In genomic region chr7:111232249-111233084, GRCh38 we compare ENCODE assay signal across 9 cellular contexts.
DNase-seq lines count a peak whose midpoint lies in the region; ATAC-seq, FAIRE-seq and TF ChIP-seq lines count a peak whose summit lies in the region.
"Had no signal": no experiment of that assay in that cellular context is flagged by ENCODE, and none has a peak within 500 bp of the region (broad histone marks: within the 10 kb centered on the region; RNA-seq: fewer than 3 reads in every experiment).

No MANE protein-coding gene starts in this region.

- POLR2A ChIA-PET in endothelial cell of umbilical vein (lab: Charles Lee) = no interaction called here

- in situ Hi-C loops in gastrocnemius medialis (cut with MboI; ENCODE audit: low sequenced_read_pairs in 4 of 4) = no loop called here

- H3K27ac Mint-ChIP-seq in Calu3 (ENCODE audit: unreplicated experiment) (peak overlapping the region; percentile 90), progenitor cell of endocrine pancreas (no peak overlapping the region)

- FAIRE-seq in endothelial cell of umbilical vein (lab: Jason Lieb, UNC) = peak; percentile 53

- no peaks in the 10 kb centered on the region for H3K9me1 ChIP-seq in endothelial cell of umbilical vein (replicated peaks; ENCODE audit: control insufficient read depth, extremely low read depth, insufficient read depth, low read length)

- dilution Hi-C loops in endothelial cell of umbilical vein (cut with MboI; ENCODE audit: extremely low pct_ligation_motif_present, low sequenced_read_pairs) = no loop called here

- no peak overlapping the region for H3K9ac ChIP-seq in endothelial cell of umbilical vein (replicated peaks; ENCODE audit: extremely low read depth, insufficient read depth, low read length)

- peak; percentile 87 for ATAC-seq in GM21529 (IDR thresholded peaks at IDR 0.05; ENCODE audit: unreplicated experiment)
- no peak for ATAC-seq in gastrocnemius medialis

- no peaks in the 10 kb centered on the region for H3K79me2 ChIP-seq in endothelial cell of umbilical vein (ENCODE audit: control insufficient read depth, insufficient read depth, low read length)

- no TSS peak for BruUV-seq in Calu3 (replicated peaks; lab: Mats Ljungman, UMichigan)
- BruUV-seq in endothelial cell of umbilical vein (replicated peaks; lab: Mats Ljungman, UMichigan) = no TSS peak

- H4K20me1 ChIP-seq in endothelial cell of umbilical vein (replicated peaks; ENCODE audit: control insufficient read depth, extremely low read depth, insufficient read depth, low read length) = no peaks in the 10 kb centered on the region

- DNase-seq in Calu3 (no peak), HS-5 (ENCODE audit: low read depth) (peak; percentile 49), endothelial cell of umbilical vein (ENCODE audit: low read depth, low spot score) (peak; percentile 76), gastrocnemius medialis (no peak), progenitor cell of endocrine pancreas (ENCODE audit: low spot score, unreplicated experiment) (no peak), cerebellum (ENCODE audit: low spot score) (no peak), right atrium auricular region (ENCODE audit: low spot score) (no peak)

- CTCF ChIA-PET in Calu3 (lab: Charles Lee) (interaction anchor here (0.7 to 1.1 kb wide), 3 partner anchors 10 to 34 kb away, joined by 3 to 4 read pairs (median 3); no protein-coding TSS in a partner anchor), endothelial cell of umbilical vein (lab: Charles Lee) (interaction anchor here (0.9 to 1.1 kb wide), 2 partner anchors 9 to 29 kb away, joined by 3 read pairs; no protein-coding TSS in a partner anchor)

- H3K9me3 ChIP-seq in endothelial cell of umbilical vein (replicated peaks; ENCODE audit: control insufficient read depth, insufficient read depth, low read length) (no peaks in the 10 kb centered on the region), gastrocnemius medialis (no peaks in the 10 kb centered on the region), right atrium auricular region (no peaks in the 10 kb centered on the region)

- H3K27me3 Mint-ChIP-seq in Calu3 (ENCODE audit: unreplicated experiment) (no peaks in the 10 kb centered on the region), progenitor cell of endocrine pancreas (no peaks in the 10 kb centered on the region)

- H3K4me3 ChIP-seq in endothelial cell of umbilical vein (replicated peaks in 1 of 3; ENCODE audit: insufficient read depth in 1 of 3, low read depth in 1 of 3, low read length in 3 of 3) (no peak overlapping the region), gastrocnemius medialis (no peak overlapping the region), right atrium auricular region (no peak overlapping the region)

- TF ChIP-seq CTCF in Calu3 (IDR thresholded peaks at IDR 0.05; ENCODE audit: unreplicated experiment) = no peak
- TF ChIP-seq CTCF in endothelial cell of umbilical vein (IDR thresholded peaks at IDR 0.05; ENCODE audit: extremely low read depth in 1 of 2, insufficient read depth in 1 of 2, low read depth in 1 of 2, low read length in 2 of 2) = no peak
- TF ChIP-seq CTCF in gastrocnemius medialis (IDR thresholded peaks at IDR 0.05 in 4 of 5, conservative IDR thresholded peaks at IDR 0.05 in 1 of 5) = no peak
- TF ChIP-seq CTCF in progenitor cell of endocrine pancreas (IDR thresholded peaks at IDR 0.05; ENCODE audit: unreplicated experiment) = no peak
- TF ChIP-seq CTCF in right atrium auricular region (IDR thresholded peaks at IDR 0.05) = no peak

- H3K36me3 Mint-ChIP-seq in Calu3 (ENCODE audit: insufficient read depth, unreplicated experiment) = peaks cover 5% of the 10 kb centered on the region
- no peaks in the 10 kb centered on the region for H3K36me3 Mint-ChIP-seq in progenitor cell of endocrine pancreas (ENCODE audit: insufficient read depth)

- peak overlapping the region; percentile 80 for H3K4me2 ChIP-seq in endothelial cell of umbilical vein (ENCODE audit: insufficient read depth, low read length)

- intact Hi-C loops in Calu3 (cut with micrococcal nuclease; ENCODE audit: unreplicated experiment) (loop anchor here (2.0 to 5.0 kb wide), 2 partner anchors 34 to 130 kb away; no protein-coding TSS in a partner anchor), endothelial cell of umbilical vein (cut with micrococcal nuclease) (no loop called here), gastrocnemius medialis (cut with DNase I; ENCODE audit: low total_unique reads) (no loop called here)

- H3K36me3 ChIP-seq in endothelial cell of umbilical vein (ENCODE audit: control insufficient read depth in 2 of 2, extremely low read depth in 1 of 2, insufficient read depth in 2 of 2, low read length in 2 of 2) = no peaks in the 10 kb centered on the region
- no peaks in the 10 kb centered on the region for H3K36me3 ChIP-seq in gastrocnemius medialis
- H3K36me3 ChIP-seq in right atrium auricular region = no peaks in the 10 kb centered on the region

- H3K4me3 Mint-ChIP-seq in Calu3 (ENCODE audit: low read depth, unreplicated experiment) (peak overlapping the region; percentile 63), progenitor cell of endocrine pancreas (ENCODE audit: low read depth) (no peak overlapping the region)
- H3K4me3 Mint-ChIP-seq: neural crest cell had no signal

- peaks cover 27% of the 10 kb centered on the region for H3K4me1 Mint-ChIP-seq in Calu3 (ENCODE audit: low read depth, unreplicated experiment)
- H3K4me1 Mint-ChIP-seq in progenitor cell of endocrine pancreas (ENCODE audit: low read depth) = peaks cover 13% of the 10 kb centered on the region
- H3K4me1 Mint-ChIP-seq: neural crest cell had no signal

- H3K9me3 Mint-ChIP-seq in Calu3 (ENCODE audit: low read depth, unreplicated experiment) (peaks cover 3% of the 10 kb centered on the region), progenitor cell of endocrine pancreas (ENCODE audit: low read depth) (no peaks in the 10 kb centered on the region)

- peak overlapping the region; percentile 44 for H2AFZ ChIP-seq in endothelial cell of umbilical vein (ENCODE audit: low read depth, low read length)

- TF ChIP-seq POLR2A in endothelial cell of umbilical vein (IDR thresholded peaks at IDR 0.05; ENCODE audit: low read depth, low read length) (no peak), gastrocnemius medialis (IDR thresholded peaks at IDR 0.05) (no peak)

- peak overlapping the region; percentile 18 for H3K27ac ChIP-seq in endothelial cell of umbilical vein (ENCODE audit: insufficient read depth, low read depth, low read length)
- H3K27ac ChIP-seq in gastrocnemius medialis = no peak overlapping the region
- no peak overlapping the region for H3K27ac ChIP-seq in right atrium auricular region

- H3K4me1 ChIP-seq in endothelial cell of umbilical vein (ENCODE audit: control insufficient read depth, extremely low read depth, insufficient read depth, low read length) = peaks cover 16% of the 10 kb centered on the region
- peaks cover 0 to 2% of the 10 kb centered on the region in 2 donors for H3K4me1 ChIP-seq in gastrocnemius medialis
- no peaks in the 10 kb centered on the region for H3K4me1 ChIP-seq in right atrium auricular region

- no peaks in the 10 kb centered on the region for H3K27me3 ChIP-seq in endothelial cell of umbilical vein (ENCODE audit: control insufficient read depth in 2 of 2, insufficient read depth in 2 of 2, low read length in 2 of 2)
- H3K27me3 ChIP-seq in gastrocnemius medialis = no peaks in the 10 kb centered on the region
- no peaks in the 10 kb centered on the region for H3K27me3 ChIP-seq in right atrium auricular region

TF ChIP-seq in endothelial cell of umbilical vein, 7 proteins besides CTCF, POLR2A, EP300 and RAD21:
- TF ChIP-seq POLR2AphosphoS5 (IDR thresholded peaks at IDR 0.05; ENCODE audit: insufficient read depth, low read depth, low read length) (no peak), GATA2 (IDR thresholded peaks at IDR 0.05; ENCODE audit: insufficient read depth, insufficient read length, low read depth, low read length) (peak; percentile 62), JUN (IDR thresholded peaks at IDR 0.05; ENCODE audit: borderline replicate concordance, insufficient read depth, insufficient read length, low read depth) (peak; percentile 90), MYC (IDR thresholded peaks at IDR 0.05; ENCODE audit: low read depth, low read length) (no peak), FOS (IDR thresholded peaks at IDR 0.05; ENCODE audit: borderline replicate concordance, insufficient read depth, low read length) (peak; percentile 91), MAX (IDR thresholded peaks at IDR 0.05; ENCODE audit: insufficient read depth, insufficient read length) (no peak), EZH2 (IDR thresholded peaks at IDR 0.05; ENCODE audit: borderline replicate concordance, low read depth, low read length, severe bottlenecking) (no peak)
TF ChIP-seq in endothelial cell of umbilical vein: peak in this region for 3.

Comparison
In these comparisons a context has a peak if more than half of its experiments do, and no peak if none do; other contexts are left out.
1. DNase-seq: peak in HS-5 (single experiment) and endothelial cell of umbilical vein (single experiment); none in Calu3 (single experiment), gastrocnemius medialis (0 of 2), progenitor cell of endocrine pancreas (single experiment), cerebellum (single experiment) and right atrium auricular region (single experiment).